ENCODE assay signal across 8 cellular contexts in genomic region chr1:27555700-27556424, GRCh38. TPM values are rescaled to one million over a fixed set of nuclear protein-coding genes. Genes with fewer than 3 reads are reported as not detected.
DNase-seq lines count a peak whose midpoint lies in the region; ATAC-seq and TF ChIP-seq lines count a peak whose summit lies in the region.

No MANE protein-coding gene starts in this region.

- H3K27ac Mint-ChIP-seq in activated T-cell treated with anti-CD3 and anti-CD28 coated beads, Interleukin-2, amount 50 U/mL, for 24 hours = peak overlapping the region; percentile 68
- peak overlapping the region; percentile 84 for H3K27ac Mint-ChIP-seq in activated naive CD4-positive, alpha-beta T cell treated with anti-CD3 and anti-CD28 coated beads, Interleukin-2, amount 10 ng/mL, durations not matched to agents 7 days and 5 days
- H3K27ac Mint-ChIP-seq in type B pancreatic cell = no peak overlapping the region

- H3K4me1 Mint-ChIP-seq in activated T-cell treated with anti-CD3 and anti-CD28 coated beads, Interleukin-2, amount 50 U/mL, for 24 hours (ENCODE audit: low read depth) = peaks cover 23% of the 10 kb centered on the region
- peaks cover 35% of the 10 kb centered on the region for H3K4me1 Mint-ChIP-seq in activated naive CD4-positive, alpha-beta T cell treated with anti-CD3 and anti-CD28 coated beads, Interleukin-2, amount 10 ng/mL, durations not matched to agents 7 days and 5 days
- H3K4me1 Mint-ChIP-seq in type B pancreatic cell (ENCODE audit: unreplicated experiment) = peaks cover 42% of the 10 kb centered on the region

- ATAC-seq in HG02798 (IDR thresholded peaks at IDR 0.05; ENCODE audit: poor library complexity, unreplicated experiment) (no peak), GM19023 (IDR thresholded peaks at IDR 0.05; ENCODE audit: unreplicated experiment) (no peak)

- H3K9me3 Mint-ChIP-seq in activated T-cell treated with anti-CD3 and anti-CD28 coated beads, Interleukin-2, amount 50 U/mL, for 24 hours = no peaks in the 10 kb centered on the region
- no peaks in the 10 kb centered on the region for H3K9me3 Mint-ChIP-seq in activated naive CD4-positive, alpha-beta T cell treated with anti-CD3 and anti-CD28 coated beads, Interleukin-2, amount 10 ng/mL, durations not matched to agents 7 days and 5 days
- no peaks in the 10 kb centered on the region for H3K9me3 Mint-ChIP-seq in type B pancreatic cell

- CTCF ChIA-PET in activated naive CD4-positive, alpha-beta T cell treated with anti-CD3 and anti-CD28 coated beads, Interleukin-2, amount 10 ng/mL, durations not matched to agents 7 days and 5 days (lab: Charles Lee) = interaction anchor here (0.8 to 6.7 kb wide), 34 partner anchors 8 to 330 kb away, joined by 3 to 97 read pairs (median 5); partner anchors contain the start of genes AHDC1, IFI6 and WASF2

- H3K4me3 Mint-ChIP-seq in activated T-cell treated with anti-CD3 and anti-CD28 coated beads, Interleukin-2, amount 50 U/mL, for 24 hours = no peak overlapping the region
- H3K4me3 Mint-ChIP-seq in activated naive CD4-positive, alpha-beta T cell treated with anti-CD3 and anti-CD28 coated beads, Interleukin-2, amount 10 ng/mL, durations not matched to agents 7 days and 5 days = peak overlapping the region; percentile 19
- H3K4me3 Mint-ChIP-seq in type B pancreatic cell = peak overlapping the region; percentile 51

- DNase-seq in activated T-cell treated with anti-CD3 and anti-CD28 coated beads, Interleukin-2, amount 50 U/mL, for 24 hours = no peak
- DNase-seq in activated T-cell treated with anti-CD3 and anti-CD28 coated beads for 4 hours = no peak
- peak; percentile 70 for DNase-seq in activated naive CD4-positive, alpha-beta T cell treated with anti-CD3 and anti-CD28 coated beads, Interleukin-2, amount 10 ng/mL, durations not matched to agents 7 days and 5 days
- peak; percentile 68 for DNase-seq in left kidney (ENCODE audit: low read depth, low spot score)
- no peak for DNase-seq in type B pancreatic cell (ENCODE audit: extremely low spot score, unreplicated experiment)
- no peak for DNase-seq in foreskin melanocyte

- TF ChIP-seq CTCF in type B pancreatic cell (conservative IDR thresholded peaks at IDR 0.05) = no peak

- H3K36me3 Mint-ChIP-seq in activated T-cell treated with anti-CD3 and anti-CD28 coated beads, Interleukin-2, amount 50 U/mL, for 24 hours (ENCODE audit: low read depth) = peaks cover 7% of the 10 kb centered on the region
- peaks cover 7% of the 10 kb centered on the region for H3K36me3 Mint-ChIP-seq in activated naive CD4-positive, alpha-beta T cell treated with anti-CD3 and anti-CD28 coated beads, Interleukin-2, amount 10 ng/mL, durations not matched to agents 7 days and 5 days
- H3K36me3 Mint-ChIP-seq in type B pancreatic cell = peaks cover 15% of the 10 kb centered on the region

- no peaks in the 10 kb centered on the region for H3K27me3 Mint-ChIP-seq in activated T-cell treated with anti-CD3 and anti-CD28 coated beads, Interleukin-2, amount 50 U/mL, for 24 hours
- H3K27me3 Mint-ChIP-seq in activated naive CD4-positive, alpha-beta T cell treated with anti-CD3 and anti-CD28 coated beads, Interleukin-2, amount 10 ng/mL, durations not matched to agents 7 days and 5 days = no peaks in the 10 kb centered on the region
- no peaks in the 10 kb centered on the region for H3K27me3 Mint-ChIP-seq in type B pancreatic cell

RNA-seq across cellular contexts. Expression of gene AHDC1, which starts 48.1 kb away (rescaled TPM):
- total RNA-seq in type B pancreatic cell (ENCODE audit: low replicate concordance) = 49.3 and 61.0 TPM in 2 replicates

Comparison
In these comparisons a context has a peak if more than half of its experiments do, and no peak if none do; other contexts are left out.
1. DNase-seq: peak in activated naive CD4-positive, alpha-beta T cell treated with anti-CD3 and anti-CD28 coated beads, Interleukin-2, amount 10 ng/mL, durations not matched to agents 7 days and 5 days (single experiment) and left kidney (single experiment); none in activated T-cell treated with anti-CD3 and anti-CD28 coated beads, Interleukin-2, amount 50 U/mL, for 24 hours (single experiment), activated T-cell treated with anti-CD3 and anti-CD28 coated beads for 4 hours (single experiment), type B pancreatic cell (single experiment) and foreskin melanocyte (single experiment).